Comparison of ENCODE assay signal across 25 cellular contexts in the genomic region with DNA sequence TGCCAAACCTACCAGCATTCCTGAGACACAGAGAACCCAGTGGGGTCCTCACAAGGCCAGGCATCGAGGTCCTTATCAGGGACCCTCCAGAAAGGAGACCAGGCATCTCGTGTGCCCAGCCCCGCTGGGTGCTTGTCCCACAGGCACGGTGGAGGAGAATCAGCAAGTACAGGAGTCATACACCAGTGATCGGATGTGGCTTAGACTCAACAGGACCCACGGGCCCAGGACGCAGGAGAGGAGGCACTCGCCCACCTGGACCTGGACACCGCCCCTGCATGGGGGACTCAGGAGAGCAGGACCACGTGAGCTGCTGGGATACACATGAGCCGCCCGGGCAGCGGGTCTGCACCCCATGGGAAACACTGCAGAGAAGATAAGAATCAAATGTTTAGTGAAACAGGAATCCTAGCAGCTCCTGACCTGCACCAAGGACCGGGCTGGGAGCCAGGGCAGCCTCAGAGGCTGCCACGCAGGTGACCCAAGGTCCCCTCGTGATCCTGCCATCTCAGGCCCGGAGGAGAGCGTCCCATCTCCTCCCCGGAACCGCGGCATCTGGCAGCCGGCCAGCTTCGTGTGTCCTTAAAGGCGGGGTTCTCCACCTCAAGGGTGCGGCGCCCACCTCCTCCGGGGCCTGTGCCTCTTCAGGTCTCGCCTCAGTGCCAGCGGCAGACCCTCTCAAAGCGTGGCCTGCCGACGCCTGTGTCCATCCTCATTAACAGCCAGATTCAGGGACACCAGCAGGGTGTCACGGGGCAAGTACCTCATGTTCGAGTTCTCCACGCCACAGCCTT. TPM values are rescaled to one million over a fixed set of nuclear protein-coding genes. Genes with fewer than 3 reads are reported as not detected.
A peak's percentile ranks its signal among the peaks of the same experiment; 100 is the strongest.
DNase-seq lines count a peak whose midpoint lies in the region; ATAC-seq lines count a peak whose summit lies in the region.
"Had no signal": no experiment of that assay in that cellular context is flagged by ENCODE, and none has a peak within 500 bp of the region (broad histone marks: within the 10 kb centered on the region; RNA-seq: fewer than 3 reads in every experiment).

No MANE protein-coding gene starts in this region.

- H3K36me3 Mint-ChIP-seq in IgD-negative memory B cell: no peaks in the 10 kb centered on the region

- H3K4me3 Mint-ChIP-seq in stimulated activated naive CD8-positive, alpha-beta T cell treated with anti-CD3 and anti-CD28 coated beads, Interleukin-15, amount 100 ng/mL, for 72 hours: peak overlapping the region; percentile 1 to 6
- H3K4me3 Mint-ChIP-seq in IgD-negative memory B cell: no peak overlapping the region
- H3K4me3 Mint-ChIP-seq: activated CD8-positive, alpha-beta T cell treated with anti-CD3 and anti-CD28 coated beads, Interleukin-2, amount 10 ng/mL, durations not matched to agents 7 days and 5 days had no signal

- DNase-seq in stimulated activated naive CD8-positive, alpha-beta T cell treated with anti-CD3 and anti-CD28 coated beads, Interleukin-15, amount 100 ng/mL, for 72 hours: no peak
- no peak for DNase-seq in stimulated activated naive CD8-positive, alpha-beta T cell treated with anti-CD3 and anti-CD28 coated beads, Interleukin-15, Interleukin-2, amounts not matched to agents 100 U/mL and 50 U/mL, for 24 hours
- no peak for DNase-seq in left colon
- no peak for DNase-seq in COLO668 (lab: John Stamatoyannopoulos, UW; ENCODE audit: unreplicated experiment)
- DNase-seq: activated CD4-positive, CD25-positive, alpha-beta regulatory T cell; activated CD8-positive, alpha-beta T cell treated with anti-CD3 and anti-CD28 coated beads, Interleukin-2, amount 10 ng/mL, durations not matched to agents 7 days and 5 days; activated effector memory CD4-positive, alpha-beta T cell treated with anti-CD3 and anti-CD28 coated beads, Interleukin-2, amount 50 U/mL, for 16 hours; amniotic stem cell; DND-41; effector memory CD4-positive, alpha-beta T cell; foreskin fibroblast; GOT3; Kasumi-1; mammary epithelial cell; NCI-H1694; NCI-H526; RPMI8226; stimulated activated CD4-positive, alpha-beta T cell treated with anti-CD3 and anti-CD28 coated beads, Interleukin-2, amount 100 ng/mL, for 24 hours had no signal

- intact Hi-C loops in left colon (cut with DNase I, micrococcal nuclease): no loop called here

- H3K9me3 Mint-ChIP-seq in stimulated activated naive CD8-positive, alpha-beta T cell treated with anti-CD3 and anti-CD28 coated beads, Interleukin-15, amount 100 ng/mL, for 72 hours: no peaks in the 10 kb centered on the region
- no peaks in the 10 kb centered on the region for H3K9me3 Mint-ChIP-seq in IgD-negative memory B cell

- no peak overlapping the region for H3K27ac Mint-ChIP-seq in stimulated activated naive CD8-positive, alpha-beta T cell treated with anti-CD3 and anti-CD28 coated beads, Interleukin-15, amount 100 ng/mL, for 72 hours
- H3K27ac Mint-ChIP-seq in IgD-negative memory B cell: peak overlapping the region in 2 of 3 donors; percentile 55 to 63
- H3K27ac Mint-ChIP-seq: activated CD8-positive, alpha-beta T cell treated with anti-CD3 and anti-CD28 coated beads, Interleukin-2, amount 10 ng/mL, durations not matched to agents 7 days and 5 days had no signal

- no peak for ATAC-seq in stimulated activated naive CD8-positive, alpha-beta T cell treated with anti-CD3 and anti-CD28 coated beads, Interleukin-15, amount 100 ng/mL, for 72 hours
- ATAC-seq in stimulated activated naive CD8-positive, alpha-beta T cell treated with anti-CD3 and anti-CD28 coated beads, Interleukin-15, Interleukin-2, amounts not matched to agents 100 U/mL and 50 U/mL, for 24 hours: no peak
- ATAC-seq in left colon: peak; percentile 36
- ATAC-seq in HG03571 (IDR thresholded peaks at IDR 0.05; ENCODE audit: unreplicated experiment): no peak
- ATAC-seq in GM18519 (IDR thresholded peaks at IDR 0.05; ENCODE audit: low FRiP score, unreplicated experiment): no peak
- ATAC-seq: activated CD8-positive, alpha-beta T cell treated with anti-CD3 and anti-CD28 coated beads, Interleukin-2, amount 10 ng/mL, durations not matched to agents 7 days and 5 days; heart right ventricle had no signal

- H3K4me1 Mint-ChIP-seq in stimulated activated naive CD8-positive, alpha-beta T cell treated with anti-CD3 and anti-CD28 coated beads, Interleukin-15, amount 100 ng/mL, for 72 hours: peaks cover 14% of the 10 kb centered on the region
- no peaks in the 10 kb centered on the region for H3K4me1 Mint-ChIP-seq in IgD-negative memory B cell

- no peaks in the 10 kb centered on the region for H3K27me3 Mint-ChIP-seq in stimulated activated naive CD8-positive, alpha-beta T cell treated with anti-CD3 and anti-CD28 coated beads, Interleukin-15, amount 100 ng/mL, for 72 hours
- peaks cover 6% of the 10 kb centered on the region for H3K27me3 Mint-ChIP-seq in IgD-negative memory B cell

RNA-seq across cellular contexts. Expression of a gene that starts 59.2 kb away (rescaled TPM):
- not detected for polyA plus RNA-seq in IgD-negative memory B cell
- total RNA-seq in left colon: under 1 TPM in 1 of 2 donors, not detected in 1; 0.92 TPM
- total RNA-seq: activated CD8-positive, alpha-beta T cell treated with anti-CD3 and anti-CD28 coated beads, Interleukin-2, amount 10 ng/mL, durations not matched to agents 7 days and 5 days; heart right ventricle; mammary epithelial cell; smooth muscle cell; temporal lobe had no signal
- polyA plus RNA-seq: esophagus, heart right ventricle, mammary epithelial cell, smooth muscle cell had no signal

Comparison
In these comparisons a context has a peak if more than half of its experiments do, and no peak if none do; other contexts are left out.
1. H3K27ac Mint-ChIP-seq: peak in IgD-negative memory B cell (2 of 3); none in stimulated activated naive CD8-positive, alpha-beta T cell treated with anti-CD3 and anti-CD28 coated beads, Interleukin-15, amount 100 ng/mL, for 72 hours (0 of 2).
2. H3K4me3 Mint-ChIP-seq: peak in stimulated activated naive CD8-positive, alpha-beta T cell treated with anti-CD3 and anti-CD28 coated beads, Interleukin-15, amount 100 ng/mL, for 72 hours (2 of 2); none in IgD-negative memory B cell (0 of 4).